In the genomic region with DNA sequence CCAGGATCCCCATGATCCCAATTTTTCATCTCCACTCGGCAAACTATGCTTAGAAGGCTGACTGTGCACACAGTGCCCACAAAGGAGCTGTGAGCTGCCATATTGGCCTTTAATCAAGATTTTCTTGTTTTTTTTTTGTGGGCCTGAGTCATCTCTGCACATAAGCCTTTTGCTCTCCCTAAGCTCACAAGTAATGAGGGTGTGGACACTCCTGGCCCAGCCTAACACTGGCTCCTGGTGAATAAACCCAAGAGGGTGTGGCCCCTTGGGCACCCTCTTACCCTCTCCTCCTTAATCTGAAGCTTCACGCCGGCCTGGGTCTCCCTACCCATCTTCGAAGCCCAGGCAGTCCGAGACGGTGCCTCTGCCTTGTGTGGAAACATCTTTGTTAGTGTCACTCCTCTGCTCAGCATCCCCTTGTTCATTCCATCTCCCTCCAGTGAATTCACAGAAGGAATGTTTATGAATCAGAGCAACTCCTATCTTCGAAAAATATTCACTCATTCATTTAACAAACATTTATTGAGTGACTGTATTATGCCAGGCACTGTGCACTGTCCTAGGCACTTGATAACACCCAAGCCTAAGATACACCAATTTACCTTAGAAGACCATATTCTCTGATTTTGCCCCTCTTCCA, we compare ENCODE assay signal across 15 cellular contexts. TPM values are rescaled to one million over a fixed set of nuclear protein-coding genes. Genes with fewer than 3 reads are reported as not detected.
DNase-seq lines count a peak whose midpoint lies in the region; ATAC-seq and TF ChIP-seq lines count a peak whose summit lies in the region.
"Had no signal": no experiment of that assay in that cellular context is flagged by ENCODE, and none has a peak within 500 bp of the region (broad histone marks: within the 10 kb centered on the region; RNA-seq: fewer than 3 reads in every experiment).

No MANE protein-coding gene starts in this region.

- TF ChIP-seq CTCF in endodermal cell (conservative IDR thresholded peaks at IDR 0.05) (no peak), osteocyte (IDR thresholded peaks at IDR 0.05) (no peak)

- H3K4me1 Mint-ChIP-seq in endodermal cell (peaks cover 34% of the 10 kb centered on the region), osteocyte (ENCODE audit: unreplicated experiment) (peaks cover 5% of the 10 kb centered on the region)
- H3K4me1 Mint-ChIP-seq: activated naive CD8-positive, alpha-beta T cell treated with anti-CD3 and anti-CD28 coated beads, Interleukin-2, amount 10 ng/mL, durations not matched to agents 7 days and 5 days; nephron had no signal

- H3K36me3 ChIP-seq in endodermal cell (ENCODE audit: control insufficient read depth, insufficient read depth, low read length) = no peaks in the 10 kb centered on the region

- H3K4me3 Mint-ChIP-seq in endodermal cell (peak overlapping the region; percentile 9), osteocyte (ENCODE audit: unreplicated experiment) (no peak overlapping the region)
- H3K4me3 Mint-ChIP-seq: activated naive CD8-positive, alpha-beta T cell treated with anti-CD3 and anti-CD28 coated beads, Interleukin-2, amount 10 ng/mL, durations not matched to agents 7 days and 5 days; nephron had no signal

- peak; percentile 62 for DNase-seq in GM03348 (ENCODE audit: low spot score)
- DNase-seq in LoVo (ENCODE audit: low spot score) = peak; percentile 88
- no peak for DNase-seq in endodermal cell
- peak; percentile 63 for DNase-seq in renal cortical epithelial cell (ENCODE audit: low read depth)
- no peak for DNase-seq in osteocyte (ENCODE audit: extremely low spot score, unreplicated experiment)
- DNase-seq in SIG-M5 treated with dmso at 0.1 percent for 504 hours (lab: John Stamatoyannopoulos, UW; ENCODE audit: unreplicated experiment) = no peak
- no peak for DNase-seq in stimulated activated CD4-positive, alpha-beta T cell treated with anti-CD3 and anti-CD28 coated beads, Interleukin-12 subunit alpha, Interleukin-12 subunit beta, amount 100 ng/mL, for 4 hours
- DNase-seq: activated CD4-positive, alpha-beta T cell treated with anti-CD3 and anti-CD28 coated beads, Interleukin-2, amount 50 U/mL, for 1 hour; activated naive CD8-positive, alpha-beta T cell treated with anti-CD3 and anti-CD28 coated beads, Interleukin-2, amount 10 ng/mL, durations not matched to agents 7 days and 5 days; NCI-H1105; stimulated activated CD4-positive, alpha-beta T cell treated with anti-CD3 and anti-CD28 coated beads, Interleukin-1b, Interleukin-23, amount 100 ng/mL, for 48 hours; stimulated activated naive CD8-positive, alpha-beta T cell treated with anti-CD3 and anti-CD28 coated beads, Interleukin-15, Interleukin-2, amounts not matched to agents 100 U/mL and 50 U/mL, for 24 hours had no signal

- WGBS in endodermal cell (ENCODE audit: insufficient coverage in 1 of 2, insufficient read length in 1 of 2), 2 experiments = 85 to 91% methylated on average over 5 to 7 of the region's 7 CpGs

- H3K27ac Mint-ChIP-seq in endodermal cell (peak overlapping the region; percentile 86), osteocyte (ENCODE audit: unreplicated experiment) (no peak overlapping the region)
- H3K27ac Mint-ChIP-seq: activated naive CD8-positive, alpha-beta T cell treated with anti-CD3 and anti-CD28 coated beads, Interleukin-2, amount 10 ng/mL, durations not matched to agents 7 days and 5 days; nephron had no signal

- peaks cover 8% of the 10 kb centered on the region for H3K4me1 ChIP-seq in endodermal cell (ENCODE audit: control insufficient read depth, insufficient read depth, low read length)

- no peak overlapping the region for H3K9ac ChIP-seq in endodermal cell (ENCODE audit: extremely low read depth, low read length, poor library complexity, severe bottlenecking)

- H3K4me3 ChIP-seq in endodermal cell (ENCODE audit: low read length) = no peak overlapping the region

- no peaks in the 10 kb centered on the region for H3K27me3 ChIP-seq in endodermal cell (ENCODE audit: control insufficient read depth, insufficient read depth, low read length, poor library complexity, severe bottlenecking)

- H3K9me3 Mint-ChIP-seq in endodermal cell = no peaks in the 10 kb centered on the region
- no peaks in the 10 kb centered on the region for H3K9me3 Mint-ChIP-seq in osteocyte (ENCODE audit: unreplicated experiment)
- H3K9me3 Mint-ChIP-seq: activated naive CD8-positive, alpha-beta T cell treated with anti-CD3 and anti-CD28 coated beads, Interleukin-2, amount 10 ng/mL, durations not matched to agents 7 days and 5 days; nephron had no signal

- no peak overlapping the region for H3K27ac ChIP-seq in endodermal cell (ENCODE audit: low read depth, low read length)
- H3K27ac ChIP-seq: HL-60 had no signal

- no peak for ATAC-seq in HG02970 (IDR thresholded peaks at IDR 0.05; ENCODE audit: low FRiP score, unreplicated experiment)
- ATAC-seq: stimulated activated naive CD8-positive, alpha-beta T cell treated with anti-CD3 and anti-CD28 coated beads, Interleukin-15, Interleukin-2, amounts not matched to agents 100 U/mL and 50 U/mL, for 24 hours had no signal

- H3K36me3 Mint-ChIP-seq in endodermal cell (ENCODE audit: low read depth) = peaks cover 4% of the 10 kb centered on the region
- peaks cover 20% of the 10 kb centered on the region for H3K36me3 Mint-ChIP-seq in osteocyte (ENCODE audit: unreplicated experiment)

- H3K9me3 ChIP-seq in endodermal cell (ENCODE audit: control insufficient read depth, low read length) = no peaks in the 10 kb centered on the region

- H3K27me3 Mint-ChIP-seq in endodermal cell (ENCODE audit: insufficient read depth) = no peaks in the 10 kb centered on the region
- H3K27me3 Mint-ChIP-seq in osteocyte (ENCODE audit: unreplicated experiment) = no peaks in the 10 kb centered on the region
- H3K27me3 Mint-ChIP-seq: activated naive CD8-positive, alpha-beta T cell treated with anti-CD3 and anti-CD28 coated beads, Interleukin-2, amount 10 ng/mL, durations not matched to agents 7 days and 5 days had no signal

RNA-seq across cellular contexts. Expression of a gene that starts 22.2 kb away (rescaled TPM):
- total RNA-seq in endodermal cell (10 to 100 TPM; 33.4 to 39.6 TPM), renal cortical epithelial cell (56.6 and 88.9 TPM in 2 replicates), osteocyte (30.6 and 33.1 TPM in 2 replicates)
- polyA plus RNA-seq in endodermal cell (2013, experiment 1 of 2) = 24.1 TPM
- 24.6 TPM for polyA plus RNA-seq in endodermal cell (2013, experiment 2 of 2)

RNA-seq across cellular contexts. Expression of a gene that starts 45.1 kb away (rescaled TPM):
- total RNA-seq in endodermal cell = 1 to 10 TPM in 1 of 2 donors, under 1 TPM in 1; 0.33 to 3.1 TPM
- polyA plus RNA-seq in endodermal cell (2013, experiment 1 of 2) = 0.96 TPM
- polyA plus RNA-seq in endodermal cell (2013, experiment 2 of 2) = 0.83 TPM
- 0.55 TPM in 1 of 2 replicates, not detected in the other for total RNA-seq in renal cortical epithelial cell
- total RNA-seq in osteocyte = 0.76 and 1.0 TPM in 2 replicates

Comparison
In these comparisons a context has a peak if more than half of its experiments do, and no peak if none do; other contexts are left out.
1. DNase-seq: peak in GM03348 (single experiment), LoVo (single experiment) and renal cortical epithelial cell (single experiment); none in endodermal cell (single experiment), osteocyte (single experiment), SIG-M5 treated with dmso at 0.1 percent for 504 hours (single experiment) and stimulated activated CD4-positive, alpha-beta T cell treated with anti-CD3 and anti-CD28 coated beads, Interleukin-12 subunit alpha, Interleukin-12 subunit beta, amount 100 ng/mL, for 4 hours (single experiment).